1 cellular context compared by ENCODE assay signal in genomic region chr17:8884336-8884990, GRCh38.
TF ChIP-seq lines count a peak whose summit lies in the region.

No MANE protein-coding gene starts in this region.

TF ChIP-seq in H1, 55 proteins besides CTCF, POLR2A, EP300 and RAD21:
- TF ChIP-seq ATF2 (IDR thresholded peaks at IDR 0.05; ENCODE audit: low read length) (no peak), MAFK (IDR thresholded peaks at IDR 0.05; ENCODE audit: low read depth, low read length) (no peak), ATF3 (IDR thresholded peaks at IDR 0.05; ENCODE audit: insufficient read depth, low read depth, low read length) (no peak), CBX5 (IDR thresholded peaks at IDR 0.05; ENCODE audit: low read depth, low read length) (no peak), GTF2F1 (IDR thresholded peaks at IDR 0.05; ENCODE audit: borderline replicate concordance, low read depth, low read length) (no peak), TAF1 (IDR thresholded peaks at IDR 0.05; ENCODE audit: low read depth, low read length) (no peak), TAF7 (optimal IDR thresholded peaks at IDR 0.05; ENCODE audit: borderline replicate concordance, low read depth, low read length) (no peak), JUN (IDR thresholded peaks at IDR 0.05; ENCODE audit: low read depth, low read length) (no peak), MAX (IDR thresholded peaks at IDR 0.05) (no peak), CTBP2 (IDR thresholded peaks at IDR 0.05; ENCODE audit: borderline replicate concordance, insufficient read depth, insufficient read length, low read length) (no peak), EZH2 (IDR thresholded peaks at IDR 0.05; ENCODE audit: low read depth, low read length, severe bottlenecking) (no peak), RXRA (IDR thresholded peaks at IDR 0.05; ENCODE audit: insufficient read depth, low read depth, low read length) (no peak), FOSL1 (IDR thresholded peaks at IDR 0.05; ENCODE audit: insufficient read depth, low read depth, low read length) (no peak), CHD7 (IDR thresholded peaks at IDR 0.05; ENCODE audit: insufficient replicate concordance, low read length) (no peak), POU5F1 (IDR thresholded peaks at IDR 0.05; ENCODE audit: low read depth, low read length) (no peak)
